In genomic region chr13:113862191-113862765, GRCh38 we compare ENCODE assay signal across 8 cellular contexts. TPM values are rescaled to one million over a fixed set of nuclear protein-coding genes. Genes with fewer than 3 reads are reported as not detected.
DNase-seq lines count a peak whose midpoint lies in the region; ATAC-seq and TF ChIP-seq lines count a peak whose summit lies in the region.

No MANE protein-coding gene starts in this region.

- no peak for ATAC-seq in central memory CD8-positive, alpha-beta T cell (replicated peaks; ENCODE audit: extremely low read depth, poor library complexity, severe bottlenecking)
- ATAC-seq in mucosa of descending colon = peak; percentile 8

- H3K27ac ChIP-seq in urinary bladder (ENCODE audit: low read depth) = no peak overlapping the region

- H3K4me3 ChIP-seq in mucosa of descending colon = peak overlapping the region; percentile 54
- H3K4me3 ChIP-seq in urinary bladder (ENCODE audit: low read depth, low read length) = peak overlapping the region; percentile 79

- H3K4me1 ChIP-seq in mucosa of descending colon (ENCODE audit: low read depth) (peaks cover 44% of the 10 kb centered on the region), urinary bladder (ENCODE audit: insufficient read depth) (no peaks in the 10 kb centered on the region)

- peak overlapping the region; percentile 67 for H3K4me3 Mint-ChIP-seq in central memory CD8-positive, alpha-beta T cell

- intact Hi-C loops in mucosa of descending colon (cut with DNase I, micrococcal nuclease) = no loop called here

- peaks cover 13% of the 10 kb centered on the region for H3K4me1 Mint-ChIP-seq in central memory CD8-positive, alpha-beta T cell

- H3K36me3 ChIP-seq in mucosa of descending colon (ENCODE audit: low read depth) (no peaks in the 10 kb centered on the region), urinary bladder (ENCODE audit: insufficient read depth) (no peaks in the 10 kb centered on the region)

- peaks cover 53% of the 10 kb centered on the region for H3K27me3 Mint-ChIP-seq in central memory CD8-positive, alpha-beta T cell

- no peak for TF ChIP-seq CTCF in mucosa of descending colon (IDR thresholded peaks at IDR 0.05)

- peak; percentile 59 for DNase-seq in activated effector memory CD4-positive, alpha-beta T cell treated with anti-CD3 and anti-CD28 coated beads, Interleukin-2, amount 50 U/mL, for 16 hours
- no peak for DNase-seq in activated effector memory CD4-positive, alpha-beta T cell treated with Interleukin-2 at 50 U/mL for 16 hours
- DNase-seq in central memory CD8-positive, alpha-beta T cell (ENCODE audit: low spot score in 2 of 2) = no peak
- DNase-seq in mucosa of descending colon = peak in 2 of 3 donors; percentile 44 to 66
- no peak for DNase-seq in OCI-M1 (lab: John Stamatoyannopoulos, UW)
- no peak for DNase-seq in NCI-H1048 (lab: John Stamatoyannopoulos, UW)
- DNase-seq in central memory CD4-positive, alpha-beta T cell = no peak

- no peak overlapping the region for H3K27ac Mint-ChIP-seq in central memory CD8-positive, alpha-beta T cell (ENCODE audit: low read depth)

- H3K36me3 Mint-ChIP-seq in central memory CD8-positive, alpha-beta T cell (ENCODE audit: insufficient read depth) = no peaks in the 10 kb centered on the region

- H3K9me3 Mint-ChIP-seq in central memory CD8-positive, alpha-beta T cell = no peaks in the 10 kb centered on the region

- WGBS in urinary bladder = 82% methylated on average over 21 of the region's 21 CpGs

- H3K9me3 ChIP-seq in mucosa of descending colon = no peaks in the 10 kb centered on the region

RNA-seq across cellular contexts. Expression of gene GAS6, which starts 1.6 kb away (rescaled TPM):
- total RNA-seq in mucosa of descending colon = 100 to 1,000 TPM; 101 to 168 (median 113) TPM
- 55.1 TPM for total RNA-seq in urinary bladder
- polyA plus RNA-seq in urinary bladder = 327 TPM

Comparison
In these comparisons a context has a peak if more than half of its experiments do, and no peak if none do; other contexts are left out.
1. DNase-seq: peak in activated effector memory CD4-positive, alpha-beta T cell treated with anti-CD3 and anti-CD28 coated beads, Interleukin-2, amount 50 U/mL, for 16 hours (single experiment) and mucosa of descending colon (2 of 3); none in activated effector memory CD4-positive, alpha-beta T cell treated with Interleukin-2 at 50 U/mL for 16 hours (single experiment), central memory CD8-positive, alpha-beta T cell (0 of 2), OCI-M1 (single experiment), NCI-H1048 (single experiment) and central memory CD4-positive, alpha-beta T cell (single experiment).